In the genomic region with DNA sequence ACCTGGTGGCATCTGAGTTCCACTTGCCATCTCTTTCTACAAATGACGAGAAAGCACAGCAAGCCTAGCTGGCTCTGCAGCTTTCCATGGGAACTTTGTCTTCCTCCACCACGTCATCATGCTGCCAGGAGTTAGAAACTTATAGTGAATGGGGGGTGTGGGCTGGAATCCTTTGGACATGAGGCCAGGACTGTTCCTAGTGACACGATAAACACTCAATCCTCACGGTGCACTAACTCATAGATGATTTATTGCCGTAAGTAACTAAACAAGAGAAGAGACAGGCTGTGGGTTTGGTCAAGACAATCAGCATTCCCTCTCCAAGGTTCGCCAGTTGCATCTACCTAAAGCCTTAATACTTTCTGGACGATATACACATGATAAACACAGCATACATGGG, we compare ENCODE assay signal across 25 cellular contexts. TPM values are rescaled to one million over a fixed set of nuclear protein-coding genes. Genes with fewer than 3 reads are reported as not detected.
DNase-seq lines count a peak whose midpoint lies in the region; ATAC-seq lines count a peak whose summit lies in the region.
"Had no signal": no experiment of that assay in that cellular context is flagged by ENCODE, and none has a peak within 500 bp of the region (broad histone marks: within the 10 kb centered on the region; RNA-seq: fewer than 3 reads in every experiment).

No MANE protein-coding gene starts in this region.

- peaks cover 88% of the 10 kb centered on the region for H3K4me1 Mint-ChIP-seq in activated naive CD4-positive, alpha-beta T cell treated with anti-CD3 and anti-CD28 coated beads, Interleukin-2, amount 50 U/mL, for 24 hours
- H3K4me1 Mint-ChIP-seq in T-helper 17 cell, result peaks cover 51% of the 10 kb centered on the region
- H3K4me1 Mint-ChIP-seq in effector memory CD8-positive, alpha-beta T cell (ENCODE audit: low read depth in 2 of 2), result peaks cover 58 to 68% of the 10 kb centered on the region in 2 donors

- H3K9me3 Mint-ChIP-seq in activated naive CD4-positive, alpha-beta T cell treated with anti-CD3 and anti-CD28 coated beads, Interleukin-2, amount 50 U/mL, for 24 hours, result no peaks in the 10 kb centered on the region
- H3K9me3 Mint-ChIP-seq in effector memory CD8-positive, alpha-beta T cell, result no peaks in the 10 kb centered on the region
- H3K9me3 Mint-ChIP-seq: CD14-positive monocyte, mesothelial cell of epicardium, nephron had no signal

- no peak for DNase-seq in activated naive CD4-positive, alpha-beta T cell treated with Interleukin-2 at 50 U/mL for 16 hours
- no peak for DNase-seq in T-helper 17 cell
- DNase-seq in effector memory CD8-positive, alpha-beta T cell, result no peak
- DNase-seq in NK-92 treated with Interleukin-12 subunit alpha and Interleukin-12 subunit beta, amount 100 ng/mL, for 24 hours (lab: John Stamatoyannopoulos, UW), result no peak
- no peak for DNase-seq in amniotic stem cell (lab: John Stamatoyannopoulos, UW)
- DNase-seq: amygdala; colonic mucosa; esophagus squamous epithelium; islet precursor cell; NCI-H1048; NCI-H187 treated with DMSO at 0.1 percent for 48 hours; NCI-H526; ovary; stimulated activated CD4-positive, alpha-beta T cell treated with anti-CD3 and anti-CD28 coated beads, Interleukin-4, amount 100 ng/mL, for 24 hours; stimulated activated naive CD4-positive, alpha-beta T cell treated with Interleukin-2 at 50 U/mL for 16 hours; thyroid gland; WERI-Rb-1 had no signal

- peaks cover 26% of the 10 kb centered on the region for H3K36me3 Mint-ChIP-seq in activated naive CD4-positive, alpha-beta T cell treated with anti-CD3 and anti-CD28 coated beads, Interleukin-2, amount 50 U/mL, for 24 hours
- H3K36me3 Mint-ChIP-seq in T-helper 17 cell (ENCODE audit: low read depth), result peaks cover 11% of the 10 kb centered on the region
- peaks cover 70% of the 10 kb centered on the region for H3K36me3 Mint-ChIP-seq in effector memory CD8-positive, alpha-beta T cell (ENCODE audit: insufficient read depth)

- H3K9me3 ChIP-seq in T-helper 17 cell (ENCODE audit: control insufficient read depth, low read length, poor library complexity, severe bottlenecking), result no peaks in the 10 kb centered on the region
- H3K9me3 ChIP-seq: breast epithelium, colonic mucosa, esophagus squamous epithelium, ovary, right atrium auricular region, thyroid gland had no signal

- H3K27me3 Mint-ChIP-seq in activated naive CD4-positive, alpha-beta T cell treated with anti-CD3 and anti-CD28 coated beads, Interleukin-2, amount 50 U/mL, for 24 hours, result no peaks in the 10 kb centered on the region
- no peaks in the 10 kb centered on the region for H3K27me3 Mint-ChIP-seq in T-helper 17 cell
- H3K27me3 Mint-ChIP-seq in effector memory CD8-positive, alpha-beta T cell, result no peaks in the 10 kb centered on the region

- ATAC-seq in T-helper 17 cell, result no peak
- ATAC-seq in effector memory CD8-positive, alpha-beta T cell (replicated peaks), result no peak
- no peak for ATAC-seq in GM19035 (IDR thresholded peaks at IDR 0.05; ENCODE audit: unreplicated experiment)
- ATAC-seq: HCT116 had no signal

- H3K4me3 Mint-ChIP-seq in activated naive CD4-positive, alpha-beta T cell treated with anti-CD3 and anti-CD28 coated beads, Interleukin-2, amount 50 U/mL, for 24 hours, result peak overlapping the region; percentile 44
- peak overlapping the region; percentile 57 for H3K4me3 Mint-ChIP-seq in T-helper 17 cell
- no peak overlapping the region for H3K4me3 Mint-ChIP-seq in effector memory CD8-positive, alpha-beta T cell
- H3K4me3 Mint-ChIP-seq: CD14-positive monocyte, mesothelial cell of epicardium, nephron had no signal

- H3K27ac Mint-ChIP-seq in activated naive CD4-positive, alpha-beta T cell treated with anti-CD3 and anti-CD28 coated beads, Interleukin-2, amount 50 U/mL, for 24 hours, result peak overlapping the region; percentile 92
- H3K27ac Mint-ChIP-seq in T-helper 17 cell, result peak overlapping the region; percentile 96
- H3K27ac Mint-ChIP-seq in effector memory CD8-positive, alpha-beta T cell, result peak overlapping the region; percentile 87
- H3K27ac Mint-ChIP-seq: mesothelial cell of epicardium, nephron had no signal

RNA-seq across cellular contexts. Expression of a gene that starts 50.6 kb away (rescaled TPM):
- total RNA-seq in T-helper 17 cell, result 10 to 100 TPM; 73.1 to 89.3 TPM

RNA-seq across cellular contexts. Expression of a gene that starts 50.9 kb away (rescaled TPM):
- total RNA-seq in T-helper 17 cell, result 10 to 100 TPM; 16.1 to 22.8 TPM

Comparison
In these comparisons a context has a peak if more than half of its experiments do, and no peak if none do; other contexts are left out.
1. H3K4me3 Mint-ChIP-seq: peak in activated naive CD4-positive, alpha-beta T cell treated with anti-CD3 and anti-CD28 coated beads, Interleukin-2, amount 50 U/mL, for 24 hours (single experiment) and T-helper 17 cell (single experiment); none in effector memory CD8-positive, alpha-beta T cell (0 of 2).
2. Peak in every context shown above with its lines, with median percentiles within 50 percentile points of each other: H3K27ac Mint-ChIP-seq.